Comparison of ENCODE assay signal across 2 cellular contexts in the genomic region with DNA sequence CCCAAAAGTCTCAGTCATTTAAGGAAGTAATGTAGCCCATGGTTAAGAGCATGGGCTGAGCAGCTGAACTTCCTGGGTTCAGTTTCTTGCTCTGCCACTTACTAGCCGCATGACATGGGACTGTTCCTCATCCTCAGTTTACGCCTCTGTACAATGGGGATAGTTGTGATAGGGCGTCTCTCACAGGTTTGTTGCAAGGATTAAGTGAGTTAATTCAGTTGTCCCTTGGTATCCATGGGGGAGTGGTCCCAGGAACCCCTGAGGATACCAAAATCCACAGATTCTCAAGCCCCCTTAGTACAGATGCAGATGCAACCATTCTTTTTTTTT.
TF ChIP-seq lines count a peak whose summit lies in the region.

No MANE protein-coding gene starts in this region.

TF ChIP-seq in IMR-90, 13 proteins besides CTCF, POLR2A, EP300 and RAD21 (continued from another document):
- TF ChIP-seq BHLHE40 (IDR thresholded peaks at IDR 0.05; ENCODE audit: low read depth, low read length) (no peak), MXI1 (IDR thresholded peaks at IDR 0.05; ENCODE audit: borderline replicate concordance, low read depth, low read length) (no peak), CHD1 (IDR thresholded peaks at IDR 0.05; ENCODE audit: low read depth, low read length) (no peak), FOS (IDR thresholded peaks at IDR 0.05; ENCODE audit: low read depth, low read length) (no peak), MAZ (IDR thresholded peaks at IDR 0.05; ENCODE audit: borderline replicate concordance, low read depth, low read length) (no peak), SMC3 (IDR thresholded peaks at IDR 0.05; ENCODE audit: low read depth, low read length) (no peak), NFE2L2 (IDR thresholded peaks at IDR 0.05; ENCODE audit: low read depth, low read length) (no peak), RFX5 (IDR thresholded peaks at IDR 0.05; ENCODE audit: low read depth, low read length) (no peak), MAFK (IDR thresholded peaks at IDR 0.05; ENCODE audit: low read depth, low read length) (no peak), RCOR1 (IDR thresholded peaks at IDR 0.05; ENCODE audit: insufficient replicate concordance, low read length) (no peak)
- TF ChIP-seq, protein P1, sequence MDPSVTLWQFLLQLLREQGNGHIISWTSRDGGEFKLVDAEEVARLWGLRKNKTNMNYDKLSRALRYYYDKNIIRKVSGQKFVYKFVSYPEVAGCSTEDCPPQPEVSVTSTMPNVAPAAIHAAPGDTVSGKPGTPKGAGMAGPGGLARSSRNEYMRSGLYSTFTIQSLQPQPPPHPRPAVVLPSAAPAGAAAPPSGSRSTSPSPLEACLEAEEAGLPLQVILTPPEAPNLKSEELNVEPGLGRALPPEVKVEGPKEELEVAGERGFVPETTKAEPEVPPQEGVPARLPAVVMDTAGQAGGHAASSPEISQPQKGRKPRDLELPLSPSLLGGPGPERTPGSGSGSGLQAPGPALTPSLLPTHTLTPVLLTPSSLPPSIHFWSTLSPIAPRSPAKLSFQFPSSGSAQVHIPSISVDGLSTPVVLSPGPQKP (IDR thresholded peaks at IDR 0.05; ENCODE audit: borderline replicate concordance, low read depth, low read length): no peak
- TF ChIP-seq, protein P2, sequence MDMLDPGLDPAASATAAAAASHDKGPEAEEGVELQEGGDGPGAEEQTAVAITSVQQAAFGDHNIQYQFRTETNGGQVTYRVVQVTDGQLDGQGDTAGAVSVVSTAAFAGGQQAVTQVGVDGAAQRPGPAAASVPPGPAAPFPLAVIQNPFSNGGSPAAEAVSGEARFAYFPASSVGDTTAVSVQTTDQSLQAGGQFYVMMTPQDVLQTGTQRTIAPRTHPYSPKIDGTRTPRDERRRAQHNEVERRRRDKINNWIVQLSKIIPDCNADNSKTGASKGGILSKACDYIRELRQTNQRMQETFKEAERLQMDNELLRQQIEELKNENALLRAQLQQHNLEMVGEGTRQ (IDR thresholded peaks at IDR 0.05; ENCODE audit: low read depth, low read length): no peak

TF ChIP-seq in K562, 482 proteins besides CTCF, POLR2A, EP300 and RAD21 (continued from another document):
- no peak for TF ChIP-seq ZKSCAN8 (CRISPR knock-in tag; IDR thresholded peaks at IDR 0.05)
- TF ChIP-seq BCOR (IDR thresholded peaks at IDR 0.05): peak; percentile 84; the same call in 1 of the 2 replicates
- TF ChIP-seq, protein P3, sequence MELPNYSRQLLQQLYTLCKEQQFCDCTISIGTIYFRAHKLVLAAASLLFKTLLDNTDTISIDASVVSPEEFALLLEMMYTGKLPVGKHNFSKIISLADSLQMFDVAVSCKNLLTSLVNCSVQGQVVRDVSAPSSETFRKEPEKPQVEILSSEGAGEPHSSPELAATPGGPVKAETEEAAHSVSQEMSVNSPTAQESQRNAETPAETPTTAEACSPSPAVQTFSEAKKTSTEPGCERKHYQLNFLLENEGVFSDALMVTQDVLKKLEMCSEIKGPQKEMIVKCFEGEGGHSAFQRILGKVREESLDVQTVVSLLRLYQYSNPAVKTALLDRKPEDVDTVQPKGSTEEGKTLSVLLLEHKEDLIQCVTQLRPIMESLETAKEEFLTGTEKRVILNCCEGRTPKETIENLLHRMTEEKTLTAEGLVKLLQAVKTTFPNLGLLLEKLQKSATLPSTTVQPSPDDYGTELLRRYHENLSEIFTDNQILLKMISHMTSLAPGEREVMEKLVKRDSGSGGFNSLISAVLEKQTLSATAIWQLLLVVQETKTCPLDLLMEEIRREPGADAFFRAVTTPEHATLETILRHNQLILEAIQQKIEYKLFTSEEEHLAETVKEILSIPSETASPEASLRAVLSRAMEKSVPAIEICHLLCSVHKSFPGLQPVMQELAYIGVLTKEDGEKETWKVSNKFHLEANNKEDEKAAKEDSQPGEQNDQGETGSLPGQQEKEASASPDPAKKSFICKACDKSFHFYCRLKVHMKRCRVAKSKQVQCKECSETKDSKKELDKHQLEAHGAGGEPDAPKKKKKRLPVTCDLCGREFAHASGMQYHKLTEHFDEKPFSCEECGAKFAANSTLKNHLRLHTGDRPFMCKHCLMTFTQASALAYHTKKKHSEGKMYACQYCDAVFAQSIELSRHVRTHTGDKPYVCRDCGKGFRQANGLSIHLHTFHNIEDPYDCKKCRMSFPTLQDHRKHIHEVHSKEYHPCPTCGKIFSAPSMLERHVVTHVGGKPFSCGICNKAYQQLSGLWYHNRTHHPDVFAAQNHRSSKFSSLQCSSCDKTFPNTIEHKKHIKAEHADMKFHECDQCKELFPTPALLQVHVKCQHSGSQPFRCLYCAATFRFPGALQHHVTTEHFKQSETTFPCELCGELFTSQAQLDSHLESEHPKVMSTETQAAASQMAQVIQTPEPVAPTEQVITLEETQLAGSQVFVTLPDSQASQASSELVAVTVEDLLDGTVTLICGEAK (IDR thresholded peaks at IDR 0.05): no peak
- TF ChIP-seq, protein P3 (CRISPR knock-in tag; IDR thresholded peaks at IDR 0.05): no peak
- TF ChIP-seq ADNP (tag; IDR thresholded peaks at IDR 0.05): no peak
- TF ChIP-seq ESRRA (IDR thresholded peaks at IDR 0.05; ENCODE audit: borderline replicate concordance, low read depth): 0 out of 2 replicates have a peak, but pooled peaks have one; percentile 23
- peak in 1 of 2 experiments; percentile 52; a peak in 1 of 4 replicates for TF ChIP-seq KDM1A (IDR thresholded peaks at IDR 0.05)
- TF ChIP-seq ILK (tag; IDR thresholded peaks at IDR 0.05; ENCODE audit: borderline replicate concordance, low read depth): no peak
- TF ChIP-seq FOXK1 (CRISPR knock-in tag; IDR thresholded peaks at IDR 0.05; ENCODE audit: borderline replicate concordance): no peak
- TF ChIP-seq CBX5 (IDR thresholded peaks at IDR 0.05; ENCODE audit: borderline replicate concordance, low read depth): no peak
- peak; percentile 86 for TF ChIP-seq RBM25 (IDR thresholded peaks at IDR 0.05; ENCODE audit: low read depth, low read length, severe bottlenecking)
